In genomic region chr3:17840651-17841050, GRCh38 we compare ENCODE assay signal across 12 cellular contexts.
A peak's percentile ranks its signal among the peaks of the same experiment; 100 is the strongest.
DNase-seq lines count a peak whose midpoint lies in the region; ATAC-seq, FAIRE-seq and TF ChIP-seq lines count a peak whose summit lies in the region.
"Had no signal": no experiment of that assay in that cellular context is flagged by ENCODE, and none has a peak within 500 bp of the region (broad histone marks: within the 10 kb centered on the region; RNA-seq: fewer than 3 reads in every experiment).

No MANE protein-coding gene starts in this region.

- no peak overlapping the region for H3K9ac ChIP-seq in SK-N-SH
- H3K9ac ChIP-seq in Karpas-422 (ENCODE audit: low read length), result no peak overlapping the region
- H3K9ac ChIP-seq in GM12878 (ENCODE audit: control insufficient read depth, insufficient read depth, low read length), result no peak overlapping the region
- no peak overlapping the region for H3K9ac ChIP-seq in mesenchymal stem cell (ENCODE audit: low read length)
- H3K9ac ChIP-seq: BLaER1 had no signal

- H3K18ac ChIP-seq in mesenchymal stem cell (ENCODE audit: low read depth in 1 of 2, low read length in 2 of 2), result no peak overlapping the region

- H3K14ac ChIP-seq in mesenchymal stem cell (ENCODE audit: low read length in 2 of 2), result no peak overlapping the region

- H3K4me2 ChIP-seq in SK-N-SH (no peak overlapping the region), Karpas-422 (ENCODE audit: low read depth, low read length, poor library complexity, severe bottlenecking) (peak overlapping the region; percentile 27), GM12878 (ENCODE audit: control insufficient read depth, insufficient read depth) (no peak overlapping the region), mesenchymal stem cell (ENCODE audit: low read length, poor library complexity, severe bottlenecking) (no peak overlapping the region)
- H3K4me2 ChIP-seq: BLaER1 had no signal

- no peaks in the 10 kb centered on the region for H3K79me1 ChIP-seq in mesenchymal stem cell (replicated peaks; ENCODE audit: low read length, poor library complexity, severe bottlenecking)

- H3K27ac ChIP-seq in SK-N-SH (ENCODE audit: low read depth in 2 of 2, low read length in 1 of 2) (no peak overlapping the region), Karpas-422 (ENCODE audit: low read length) (no peak overlapping the region), GM12878 (ENCODE audit: control insufficient read depth, insufficient read depth) (no peak overlapping the region), upper lobe of right lung (no peak overlapping the region), stomach (no peak overlapping the region), mesenchymal stem cell (ENCODE audit: low read length, poor library complexity, severe bottlenecking) (no peak overlapping the region), body of pancreas (no peak overlapping the region)
- H3K27ac ChIP-seq: 22Rv1, BLaER1, HL-60 had no signal

- H3K9me2 ChIP-seq in SK-N-SH (no peaks in the 10 kb centered on the region), Karpas-422 (replicated peaks; ENCODE audit: insufficient read depth, low read length) (no peaks in the 10 kb centered on the region)

- no peak overlapping the region for H4K91ac ChIP-seq in mesenchymal stem cell (ENCODE audit: low read length)

- no peaks in the 10 kb centered on the region for H3K36me3 ChIP-seq in SK-N-SH (replicated peaks in 1 of 2; ENCODE audit: control insufficient read depth in 1 of 2, insufficient read depth in 2 of 2, low read length in 1 of 2)
- H3K36me3 ChIP-seq in Karpas-422 (ENCODE audit: insufficient read depth, low read length), result no peaks in the 10 kb centered on the region
- H3K36me3 ChIP-seq in GM12878 (ENCODE audit: control insufficient read depth in 2 of 2, insufficient read depth in 2 of 2, low read length in 1 of 2), result no peaks in the 10 kb centered on the region
- no peaks in the 10 kb centered on the region for H3K36me3 ChIP-seq in upper lobe of right lung
- H3K36me3 ChIP-seq in stomach, result no peaks in the 10 kb centered on the region
- no peaks in the 10 kb centered on the region for H3K36me3 ChIP-seq in mesenchymal stem cell (ENCODE audit: control insufficient read depth in 1 of 2, insufficient read depth in 2 of 2, low read depth in 1 of 2, low read length in 2 of 2)
- H3K36me3 ChIP-seq in body of pancreas (replicated peaks in 1 of 2; ENCODE audit: insufficient read depth in 1 of 2, low read depth in 2 of 2), result no peaks in the 10 kb centered on the region
- H3K36me3 ChIP-seq: BLaER1 had no signal

- H3K4me3 ChIP-seq in SK-N-SH (ENCODE audit: low read depth in 2 of 2, low read length in 1 of 2), result no peak overlapping the region
- no peak overlapping the region for H3K4me3 ChIP-seq in Karpas-422 (ENCODE audit: low read length)
- no peak overlapping the region for H3K4me3 ChIP-seq in GM12878
- H3K4me3 ChIP-seq in upper lobe of right lung, result no peak overlapping the region
- H3K4me3 ChIP-seq in stomach, result no peak overlapping the region
- H3K4me3 ChIP-seq in mesenchymal stem cell (ENCODE audit: insufficient read depth in 1 of 2, low read depth in 1 of 2, low read length in 2 of 2), result no peak overlapping the region
- no peak overlapping the region for H3K4me3 ChIP-seq in body of pancreas
- H3K4me3 ChIP-seq: BLaER1 had no signal

- intact Hi-C loops in GM12878 (cut with micrococcal nuclease; ENCODE audit: unreplicated experiment) (loop anchor here (1.0 to 5.0 kb wide), 6 partner anchors 100 to 582 kb away; no protein-coding TSS in a partner anchor), upper lobe of right lung (cut with DNase I) (loop anchor here (5.0 kb wide), 1 partner anchor 408 kb away; no protein-coding TSS in a partner anchor), stomach (cut with DNase I; ENCODE audit: low total_unique reads) (loop anchor here (5.0 to 10.0 kb wide), 2 partner anchors 408 to 576 kb away; no protein-coding TSS in a partner anchor), body of pancreas (cut with DNase I) (loop anchor here (10.0 kb wide), 1 partner anchor 406 kb away; no protein-coding TSS in a partner anchor)

- no peak overlapping the region for H3K4ac ChIP-seq in mesenchymal stem cell (ENCODE audit: low read depth in 1 of 2, low read length in 2 of 2)

- no peak for FAIRE-seq in GM12878 (lab: Jason Lieb, UNC)
- FAIRE-seq: RCC 7860 had no signal

- no peaks in the 10 kb centered on the region; a peak in 1 of 4 replicates for H3K4me1 ChIP-seq in SK-N-SH (ENCODE audit: control insufficient read depth in 1 of 2, insufficient read depth in 2 of 2, low read depth in 1 of 2, low read length in 1 of 2)
- peaks cover 3% of the 10 kb centered on the region; the same call in 1 of the 2 replicates for H3K4me1 ChIP-seq in Karpas-422 (ENCODE audit: low read length)
- H3K4me1 ChIP-seq in GM12878 (ENCODE audit: control insufficient read depth, insufficient read depth, low read length), result no peaks in the 10 kb centered on the region
- no peaks in the 10 kb centered on the region for H3K4me1 ChIP-seq in upper lobe of right lung
- peaks cover 0 to 4% (median 0%) of the 10 kb centered on the region in 4 donors for H3K4me1 ChIP-seq in stomach
- H3K4me1 ChIP-seq in mesenchymal stem cell (ENCODE audit: control insufficient read depth, insufficient read depth, low read depth, low read length), result no peaks in the 10 kb centered on the region
- no peaks in the 10 kb centered on the region for H3K4me1 ChIP-seq in body of pancreas
- H3K4me1 ChIP-seq: BLaER1 had no signal

- H3K23ac ChIP-seq in mesenchymal stem cell (ENCODE audit: low read length in 2 of 2), result no peak overlapping the region

- H3K9me3 ChIP-seq in SK-N-SH, result no peaks in the 10 kb centered on the region
- H3K9me3 ChIP-seq in Karpas-422 (ENCODE audit: low read length), result no peaks in the 10 kb centered on the region
- no peaks in the 10 kb centered on the region for H3K9me3 ChIP-seq in GM12878 (replicated peaks; ENCODE audit: control insufficient read depth, insufficient read depth, low read length)
- no peaks in the 10 kb centered on the region for H3K9me3 ChIP-seq in upper lobe of right lung
- no peaks in the 10 kb centered on the region for H3K9me3 ChIP-seq in stomach
- no peaks in the 10 kb centered on the region for H3K9me3 ChIP-seq in mesenchymal stem cell (ENCODE audit: control insufficient read depth, low read length)
- no peaks in the 10 kb centered on the region for H3K9me3 ChIP-seq in body of pancreas
- H3K9me3 ChIP-seq: BLaER1 had no signal

- H4K20me1 ChIP-seq in SK-N-SH (ENCODE audit: insufficient read depth) (no peaks in the 10 kb centered on the region), Karpas-422 (ENCODE audit: insufficient read depth, low read depth, low read length) (no peaks in the 10 kb centered on the region), GM12878 (ENCODE audit: control insufficient read depth, insufficient read depth) (no peaks in the 10 kb centered on the region)
- H4K20me1 ChIP-seq: BLaER1 had no signal

- H2BK5ac ChIP-seq in mesenchymal stem cell (ENCODE audit: low read depth, low read length, poor library complexity, severe bottlenecking), result no peak overlapping the region

- no peak for TF ChIP-seq EP300 in SK-N-SH (IDR thresholded peaks at IDR 0.05; ENCODE audit: borderline replicate concordance in 1 of 2, low read depth in 1 of 2, low read length in 1 of 2)
- TF ChIP-seq EP300 in GM12878 (IDR thresholded peaks at IDR 0.05; ENCODE audit: borderline replicate concordance in 1 of 2, control insufficient read depth in 1 of 2, low read depth in 2 of 2, low read length in 2 of 2), result no peak
- TF ChIP-seq EP300 in stomach (IDR thresholded peaks at IDR 0.05), result no peak

- H3K79me2 ChIP-seq in SK-N-SH (ENCODE audit: insufficient read depth) (no peaks in the 10 kb centered on the region), Karpas-422 (ENCODE audit: low read length) (no peaks in the 10 kb centered on the region), GM12878 (ENCODE audit: control insufficient read depth, insufficient read depth, low read length) (no peaks in the 10 kb centered on the region)

- TF ChIP-seq POLR2A in GM12878 (IDR thresholded peaks at IDR 0.05; ENCODE audit: low read depth, low read length), result no peak
- no peak for TF ChIP-seq POLR2A in stomach (IDR thresholded peaks at IDR 0.05)
- TF ChIP-seq POLR2A in body of pancreas (IDR thresholded peaks at IDR 0.05), result no peak

- SMC1A ChIA-PET in GM12878 (lab: Charles Lee; ENCODE audit: uncharacterized antibody, unreplicated experiment), result interaction anchor here (0.6 to 4.9 kb wide), 40 partner anchors 8 to 1240 kb away, joined by 3 to 61 read pairs (median 4); partner anchors contain the start of gene TBC1D5

- no peak overlapping the region for H4K8ac ChIP-seq in mesenchymal stem cell (ENCODE audit: low read length)

- POLR2A ChIA-PET in SK-N-SH (lab: Yijun Ruan, JAX), result no interaction called here
- POLR2A ChIA-PET in GM12878 (lab: Charles Lee), result no interaction called here

- no peak overlapping the region for H2BK120ac ChIP-seq in mesenchymal stem cell (ENCODE audit: low read depth, low read length)

- H2BK15ac ChIP-seq in mesenchymal stem cell (ENCODE audit: low read depth, poor library complexity, severe bottlenecking), result no peak overlapping the region

- TF ChIP-seq CTCF in SK-N-SH (IDR thresholded peaks at IDR 0.05) (no peak), GM12878 (IDR thresholded peaks at IDR 0.05 in 2 of 3, conservative IDR thresholded peaks at IDR 0.05 in 1 of 3; ENCODE audit: control insufficient read depth in 2 of 3, extremely low read depth in 1 of 3, insufficient read depth in 1 of 3, low read depth in 3 of 3, low read length in 3 of 3) (no peak), upper lobe of right lung (IDR thresholded peaks at IDR 0.05) (no peak), stomach (IDR thresholded peaks at IDR 0.05) (no peak), body of pancreas (IDR thresholded peaks at IDR 0.05) (no peak)

- WGBS in SK-N-SH (ENCODE audit: low lambda C conversion rate), result 68% methylated on average over 5 of the region's 5 CpGs
- WGBS in GM12878 (ENCODE audit: insufficient coverage, insufficient replicate concordance, low lambda C conversion rate, missing lambda C conversion rate), result 55% methylated on average over 5 of the region's 5 CpGs
- WGBS in stomach, 5 donors, result 78 to 81% (median 79%) methylated on average over 5 of the region's 5 CpGs
- WGBS in mesenchymal stem cell, result 82% methylated on average over 5 of the region's 5 CpGs
- 74 to 78% methylated on average over 5 of the region's 5 CpGs for WGBS in body of pancreas, 2 donors

- no peak overlapping the region for H2BK12ac ChIP-seq in mesenchymal stem cell (ENCODE audit: low read length in 2 of 2)

- CTCF ChIA-PET in SK-N-SH (lab: Yijun Ruan, JAX) (interaction anchor here (0.6 to 3.2 kb wide), 56 partner anchors 9 to 1148 kb away, joined by 3 to 52 read pairs (median 4); partner anchors contain the start of gene TBC1D5), GM12878 (lab: Yijun Ruan, JAX) (interaction anchor here (0.6 to 5.7 kb wide), 74 partner anchors 9 to 1239 kb away, joined by 3 to 120 read pairs (median 4); partner anchors contain the start of gene TBC1D5)

- no peak overlapping the region for H2AK5ac ChIP-seq in mesenchymal stem cell (ENCODE audit: low read length, severe bottlenecking)

- no TSS peak for BruUV-seq in GM12878 (replicated peaks; lab: Mats Ljungman, UMichigan)

- peak; percentile 16; the same call in 2 of the 3 replicates for ATAC-seq in SK-N-SH treated with all-trans-retinoic acid at 6 μM for 48 hours
- ATAC-seq in GM12878, result peak; percentile 19; the same call in 1 of the 3 replicates
- peak; percentile 17 for ATAC-seq in upper lobe of right lung
- no peak for ATAC-seq in body of pancreas

- no peaks in the 10 kb centered on the region for H3F3A ChIP-seq in SK-N-SH (replicated peaks; ENCODE audit: insufficient read depth)

- H2AFZ ChIP-seq in SK-N-SH (ENCODE audit: low read depth), result no peak overlapping the region
- 0 out of 2 replicates have a peak overlapping the region, but pooled peaks have one; percentile 37 for H2AFZ ChIP-seq in Karpas-422 (ENCODE audit: low read length)
- no peak overlapping the region for H2AFZ ChIP-seq in GM12878 (ENCODE audit: control insufficient read depth, low read depth, low read length)
- H2AFZ ChIP-seq in mesenchymal stem cell (ENCODE audit: low read depth, low read length), result no peak overlapping the region

- RAD21 ChIA-PET in GM12878 (lab: Charles Lee; ENCODE audit: unreplicated experiment), result interaction anchor here (0.8 to 5.0 kb wide), 21 partner anchors 9 to 1239 kb away, joined by 3 to 61 read pairs (median 5); partner anchors contain the start of gene TBC1D5

- DNase-seq in SK-N-SH (no peak), Karpas-422 (no peak), GM12878 (ENCODE audit: low read depth, low spot score) (no peak), upper lobe of right lung (no peak), stomach (no peak), mesenchymal stem cell (no peak), body of pancreas (no peak)

- in situ Hi-C loops in GM12878 (cut with MboI), result loop anchor here (25.0 kb wide), 1 partner anchor 1228 kb away; the partner anchor contains the start of gene DAZL

- H3K27me3 ChIP-seq in SK-N-SH (ENCODE audit: insufficient read depth), result no peaks in the 10 kb centered on the region
- no peaks in the 10 kb centered on the region for H3K27me3 ChIP-seq in Karpas-422 (ENCODE audit: low read length)
- no peaks in the 10 kb centered on the region for H3K27me3 ChIP-seq in GM12878 (replicated peaks in 1 of 2; ENCODE audit: control insufficient read depth in 2 of 2, insufficient read depth in 2 of 2, low read length in 1 of 2)
- H3K27me3 ChIP-seq in upper lobe of right lung, result no peaks in the 10 kb centered on the region
- peaks cover 0 to 3% (median 0%) of the 10 kb centered on the region in 3 donors for H3K27me3 ChIP-seq in stomach
- H3K27me3 ChIP-seq in mesenchymal stem cell (ENCODE audit: control insufficient read depth in 1 of 2, insufficient read depth in 1 of 2, low read length in 2 of 2), result peaks cover 0 to 3% of the 10 kb centered on the region in 2 experiments
- H3K27me3 ChIP-seq in body of pancreas, result no peaks in the 10 kb centered on the region
- H3K27me3 ChIP-seq: BLaER1 had no signal

- TF ChIP-seq RAD21 in SK-N-SH (IDR thresholded peaks at IDR 0.05; ENCODE audit: low read length), result no peak
- TF ChIP-seq RAD21 in GM12878 (IDR thresholded peaks at IDR 0.05; ENCODE audit: insufficient read depth, low read depth, low read length), result no peak
